Comparison of ENCODE assay signal across 25 cellular contexts in the genomic region with DNA sequence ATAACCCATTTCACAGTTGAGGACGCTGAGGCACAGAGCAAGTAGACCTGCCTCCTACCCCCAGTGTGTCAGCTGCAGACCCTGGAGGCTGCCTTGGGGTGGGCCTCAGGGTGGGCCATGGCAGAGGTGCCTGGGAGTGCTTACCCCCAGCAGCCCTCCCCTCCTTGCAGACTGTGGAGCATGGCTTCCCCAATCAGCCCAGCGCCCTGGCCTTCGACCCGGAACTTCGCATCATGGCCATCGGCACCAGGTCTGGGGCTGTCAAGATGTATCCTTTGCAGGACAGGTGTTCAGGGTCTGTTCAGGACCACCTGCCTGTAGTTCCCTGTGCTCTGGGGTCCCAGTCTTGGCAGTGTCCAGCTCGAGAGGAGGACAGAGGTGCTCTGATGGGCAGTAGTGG. TPM values are rescaled to one million over a fixed set of nuclear protein-coding genes. Genes with fewer than 3 reads are reported as not detected.
A peak's percentile ranks its signal among the peaks of the same experiment; 100 is the strongest.
DNase-seq lines count a peak whose midpoint lies in the region; ATAC-seq, FAIRE-seq and TF ChIP-seq lines count a peak whose summit lies in the region.
"Had no signal": no experiment of that assay in that cellular context is flagged by ENCODE, and none has a peak within 500 bp of the region (broad histone marks: within the 10 kb centered on the region; RNA-seq: fewer than 3 reads in every experiment).

No MANE protein-coding gene starts in this region.

- peaks cover 41% of the 10 kb centered on the region for H3K4me1 ChIP-seq in HepG2 (ENCODE audit: insufficient read depth, low read length)
- no peaks in the 10 kb centered on the region for H3K4me1 ChIP-seq in right lobe of liver
- H3K4me1 ChIP-seq in osteoblast (ENCODE audit: insufficient read depth, low read length): peaks cover 16% of the 10 kb centered on the region
- H3K4me1 ChIP-seq in ascending aorta: peaks cover 3 to 14% of the 10 kb centered on the region in 2 donors

- H3K9ac ChIP-seq in HepG2 (ENCODE audit: insufficient read depth, low read depth, low read length): no peak overlapping the region

- no TSS peak for BruUV-seq in HepG2 (replicated peaks; lab: Mats Ljungman, UMichigan)

- WGBS in HepG2 (ENCODE audit: low lambda C conversion rate): 100% methylated on average over 5 of the region's 7 CpGs
- WGBS in right lobe of liver (ENCODE audit: insufficient coverage, low coverage, low lambda C conversion rate, missing lambda C conversion rate): 60% methylated on average over 1 of the region's 7 CpGs

- H3K9me3 ChIP-seq in HepG2 (ENCODE audit: low read length) (no peaks in the 10 kb centered on the region), right lobe of liver (no peaks in the 10 kb centered on the region), osteoblast (ENCODE audit: low read depth, low read length) (no peaks in the 10 kb centered on the region), ascending aorta (no peaks in the 10 kb centered on the region)
- H3K9me3 ChIP-seq: BE2C had no signal

- ATAC-seq in HepG2: no peak
- no peak for ATAC-seq in right lobe of liver
- ATAC-seq: HCT116 had no signal

- no peak for TF ChIP-seq CTCF in HepG2 (CRISPR knock-in tag; IDR thresholded peaks at IDR 0.05)
- no peak for TF ChIP-seq CTCF in right lobe of liver (IDR thresholded peaks at IDR 0.05)
- TF ChIP-seq CTCF in osteoblast (IDR thresholded peaks at IDR 0.05; ENCODE audit: extremely low read depth, low read depth, low read length): no peak
- no peak for TF ChIP-seq CTCF in ascending aorta (IDR thresholded peaks at IDR 0.05)

- H3K4me2 ChIP-seq in HepG2 (ENCODE audit: low read depth, low read length) (no peak overlapping the region), osteoblast (ENCODE audit: insufficient read depth, low read length) (no peak overlapping the region)
- H3K4me2 ChIP-seq: PC-9 had no signal

- H3K79me2 ChIP-seq in HepG2 (ENCODE audit: insufficient read depth, low read length) (peaks cover 21% of the 10 kb centered on the region), osteoblast (ENCODE audit: insufficient read depth, low read length) (peaks cover 81% of the 10 kb centered on the region)

- in situ Hi-C loops in HepG2 (cut with HindIII; ENCODE audit: extremely low pct_ligation_motif_present, low pct_unique_long_range_greater_than_20kb): no loop called here

- no peak for FAIRE-seq in HepG2 (lab: Jason Lieb, UNC)
- FAIRE-seq: GM12892 had no signal

- TF ChIP-seq RAD21 in HepG2 (CRISPR knock-in tag; IDR thresholded peaks at IDR 0.05): no peak

- no peak for TF ChIP-seq EP300 in HepG2 (IDR thresholded peaks at IDR 0.05; ENCODE audit: low read depth in 2 of 2, low read length in 2 of 2)
- TF ChIP-seq EP300 in HepG2 (CRISPR knock-in tag; IDR thresholded peaks at IDR 0.05; ENCODE audit: borderline replicate concordance): no peak

- TF ChIP-seq POLR2A in HepG2 (IDR thresholded peaks at IDR 0.05; ENCODE audit: insufficient read depth in 1 of 2, low read depth in 2 of 2, low read length in 2 of 2): no peak
- TF ChIP-seq POLR2A in right lobe of liver (IDR thresholded peaks at IDR 0.05): no peak

- POLR2A ChIA-PET in HepG2 (lab: Yijun Ruan, JAX): no interaction called here

- H3K4me3 ChIP-seq in HepG2 (replicated peaks in 1 of 3; ENCODE audit: insufficient read depth in 1 of 3, low read depth in 2 of 3, low read length in 3 of 3) (no peak overlapping the region), right lobe of liver (no peak overlapping the region), osteoblast (ENCODE audit: insufficient read depth, low read length) (no peak overlapping the region), ascending aorta (no peak overlapping the region)
- H3K4me3 ChIP-seq: PC-9 had no signal

- CTCF ChIA-PET in HepG2 (lab: Yijun Ruan, JAX; ENCODE audit: low intra/inter-chr PET ratio, low total read pairs): no interaction called here

- H3K27me3 ChIP-seq in HepG2 (ENCODE audit: control insufficient read depth in 1 of 2, insufficient read depth in 2 of 2, low read length in 2 of 2) (no peaks in the 10 kb centered on the region; a peak in 1 of 5 replicates), right lobe of liver (no peaks in the 10 kb centered on the region), layer of hippocampus (ENCODE audit: control insufficient read depth, insufficient read depth, low read length) (no peaks in the 10 kb centered on the region), osteoblast (ENCODE audit: insufficient read depth, low read length) (no peaks in the 10 kb centered on the region), ascending aorta (no peaks in the 10 kb centered on the region)
- H3K27me3 ChIP-seq: BE2C had no signal

- H3K27ac ChIP-seq in HepG2 (ENCODE audit: extremely low read length, insufficient read depth, low read length): no peak overlapping the region
- H3K27ac ChIP-seq in right lobe of liver: no peak overlapping the region
- H3K27ac ChIP-seq in layer of hippocampus (ENCODE audit: low read depth, low read length): peak overlapping the region; percentile 97
- H3K27ac ChIP-seq in osteoblast (ENCODE audit: low read depth, low read length): no peak overlapping the region
- no peak overlapping the region for H3K27ac ChIP-seq in ascending aorta
- H3K27ac ChIP-seq: PC-9 had no signal

- intact Hi-C loops in HepG2 (cut with micrococcal nuclease; ENCODE audit: unreplicated experiment) (no loop called here), right lobe of liver (cut with DNase I) (no loop called here), ascending aorta (cut with DNase I) (loop anchor here (5.0 kb wide), 1 partner anchor 83 kb away; a partner anchor contains a TSS)

- H3K36me3 ChIP-seq in HepG2 (replicated peaks in 1 of 2; ENCODE audit: control insufficient read depth in 1 of 2, insufficient read depth in 2 of 2, low read length in 2 of 2): peaks cover 6 to 20% of the 10 kb centered on the region in 2 experiments; a peak in 4 of 5 replicates
- no peaks in the 10 kb centered on the region for H3K36me3 ChIP-seq in right lobe of liver
- peaks cover 18% of the 10 kb centered on the region for H3K36me3 ChIP-seq in osteoblast (ENCODE audit: insufficient read depth, low read length)
- H3K36me3 ChIP-seq in ascending aorta: peaks cover 7 to 11% of the 10 kb centered on the region in 2 donors
- H3K36me3 ChIP-seq: BE2C had no signal

- no peak overlapping the region for H2AFZ ChIP-seq in HepG2 (ENCODE audit: low read length)
- H2AFZ ChIP-seq in osteoblast (ENCODE audit: low read length): no peak overlapping the region
- H2AFZ ChIP-seq: PC-9 had no signal

- no peak for DNase-seq in HepG2 (ENCODE audit: low spot score)
- DNase-seq in right lobe of liver: no peak
- DNase-seq in osteoblast (ENCODE audit: insufficient read length, low spot score, missing footprints): peak; percentile 76
- no peak for DNase-seq in NCI-H1417 treated with DMSO at 0.1 percent for 48 hours (lab: John Stamatoyannopoulos, UW)
- no peak for DNase-seq in NCI-H526 (lab: John Stamatoyannopoulos, UW)
- no peak for DNase-seq in ascending aorta (ENCODE audit: low spot score in 2 of 2)
- DNase-seq: 8988T; ACHN; BE2C; Calu3; CD8-positive, alpha-beta memory T cell; DMS79 treated with DMSO at 0.1 percent for 48 hours; GF-D8; KBM-7; MV-4-11; NCI-H1105; NCI-H146; NCI-H1930; NCI-H446; NCI-H82; PC-9; SHP77 had no signal

- H4K20me1 ChIP-seq in HepG2 (ENCODE audit: insufficient read depth, low read length): peaks cover 4% of the 10 kb centered on the region; the same call in 1 of the 2 replicates
- peaks cover 61% of the 10 kb centered on the region for H4K20me1 ChIP-seq in osteoblast (ENCODE audit: insufficient read depth, low read length)

RNA-seq across cellular contexts. Expression of a gene that starts 4.3 kb away (rescaled TPM):
- total RNA-seq in HepG2 (2016; rRNA removed; fragmentation: Illumina TruSeq; extraction: Trizol): 15.3 and 19.7 TPM in 2 replicates
- 2.3 and 2.6 TPM in 2 replicates for total RNA-seq in HepG2 (2016; cell fraction: cytosol; rRNA removed; fragmentation: Illumina TruSeq; extraction: Trizol; ENCODE audit: low read depth)
- total RNA-seq in HepG2 (2016; cell fraction: insoluble cytoplasmic fraction; rRNA removed; fragmentation: Illumina TruSeq; extraction: Trizol): 15.3 and 17.1 TPM in 2 replicates
- total RNA-seq in HepG2 (2016; cell fraction: membrane; rRNA removed; fragmentation: Illumina TruSeq; extraction: Trizol): 8.6 and 9.8 TPM in 2 replicates
- total RNA-seq in HepG2 (2016; cell fraction: nucleus; rRNA removed; fragmentation: Illumina TruSeq; extraction: Trizol): 8.6 and 10.2 TPM in 2 replicates
- 15.0 and 18.8 TPM in 2 replicates for polyA plus RNA-seq in HepG2 (2011; rRNA removed)
- 10.4 and 17.8 TPM in 2 replicates for polyA plus RNA-seq in HepG2 (2011; cell fraction: cytosol; rRNA removed)
- 32.9 and 37.7 TPM in 2 replicates for polyA plus RNA-seq in HepG2 (2011; cell fraction: nucleus; rRNA removed)
- polyA plus RNA-seq in HepG2 (2012): 7.1 and 9.0 TPM in 2 replicates
- 1.6 and 1.8 TPM in 2 replicates for polyA plus RNA-seq in HepG2 (2016; cell fraction: cytosol; fragmentation: Illumina TruSeq; extraction: Trizol; ENCODE audit: low read depth)
- 13.7 and 17.7 TPM in 2 replicates for polyA plus RNA-seq in HepG2 (2016; cell fraction: insoluble cytoplasmic fraction; fragmentation: Illumina TruSeq; extraction: Trizol; ENCODE audit: low read depth)
- 5.4 and 6.6 TPM in 2 replicates for polyA plus RNA-seq in HepG2 (2016; cell fraction: membrane; fragmentation: Illumina TruSeq; extraction: Trizol; ENCODE audit: low read depth)
- polyA plus RNA-seq in HepG2 (2016; cell fraction: nucleus; fragmentation: Illumina TruSeq; extraction: Trizol; ENCODE audit: insufficient read depth, low read depth): 15.0 and 16.9 TPM in 2 replicates
- polyA minus RNA-seq in HepG2 (2011; rRNA and poly(A)+ RNA removed; ENCODE audit: low replicate concordance): 19.0 and 51.1 TPM in 2 replicates
- 11.7 and 14.3 TPM in 2 replicates for polyA minus RNA-seq in HepG2 (2011; cell fraction: cytosol; rRNA and poly(A)+ RNA removed)
- polyA minus RNA-seq in HepG2 (2011; cell fraction: nucleus; rRNA and poly(A)+ RNA removed): 8.6 and 10.4 TPM in 2 replicates
- 1 to 10 TPM; 2.0 to 8.6 (median 2.8) TPM for total RNA-seq in right lobe of liver
- 41.0 and 50.3 TPM in 2 replicates for total RNA-seq in osteoblast
- 25.3 TPM for total RNA-seq in ascending aorta

RNA-seq across cellular contexts. Expression of a gene that starts 28.8 kb away (rescaled TPM):
- total RNA-seq in HepG2 (2016; rRNA removed; fragmentation: Illumina TruSeq; extraction: Trizol) (130 and 135 TPM in 2 replicates), right lobe of liver (100 to 1,000 TPM in 4 of 6 experiments, 10 to 100 TPM in 2; 89.0 to 171 (median 116) TPM), osteoblast (208 and 212 TPM in 2 replicates), ascending aorta (716 TPM)
- 20.5 and 23.1 TPM in 2 replicates for total RNA-seq in HepG2 (2016; cell fraction: cytosol; rRNA removed; fragmentation: Illumina TruSeq; extraction: Trizol; ENCODE audit: low read depth)
- 123 and 124 TPM in 2 replicates for total RNA-seq in HepG2 (2016; cell fraction: insoluble cytoplasmic fraction; rRNA removed; fragmentation: Illumina TruSeq; extraction: Trizol)
- 56.6 and 58.5 TPM in 2 replicates for total RNA-seq in HepG2 (2016; cell fraction: membrane; rRNA removed; fragmentation: Illumina TruSeq; extraction: Trizol)
- total RNA-seq in HepG2 (2016; cell fraction: nucleus; rRNA removed; fragmentation: Illumina TruSeq; extraction: Trizol): 79.3 and 83.0 TPM in 2 replicates
- polyA plus RNA-seq in HepG2 (2011; rRNA removed): 303 and 324 TPM in 2 replicates
- polyA plus RNA-seq in HepG2 (2011; cell fraction: cytosol; rRNA removed): 189 and 265 TPM in 2 replicates
- polyA plus RNA-seq in HepG2 (2011; cell fraction: nucleus; rRNA removed): 685 and 845 TPM in 2 replicates
- 108 and 130 TPM in 2 replicates for polyA plus RNA-seq in HepG2 (2012)
- polyA plus RNA-seq in HepG2 (2016; cell fraction: cytosol; fragmentation: Illumina TruSeq; extraction: Trizol; ENCODE audit: low read depth): 15.6 and 17.4 TPM in 2 replicates
- polyA plus RNA-seq in HepG2 (2016; cell fraction: insoluble cytoplasmic fraction; fragmentation: Illumina TruSeq; extraction: Trizol; ENCODE audit: low read depth): 140 and 172 TPM in 2 replicates
- 37.0 and 39.8 TPM in 2 replicates for polyA plus RNA-seq in HepG2 (2016; cell fraction: membrane; fragmentation: Illumina TruSeq; extraction: Trizol; ENCODE audit: low read depth)
- 198 and 202 TPM in 2 replicates for polyA plus RNA-seq in HepG2 (2016; cell fraction: nucleus; fragmentation: Illumina TruSeq; extraction: Trizol; ENCODE audit: insufficient read depth, low read depth)
- polyA minus RNA-seq in HepG2 (2011; rRNA and poly(A)+ RNA removed; ENCODE audit: low replicate concordance): 413 and 442 TPM in 2 replicates
- 159 and 175 TPM in 2 replicates for polyA minus RNA-seq in HepG2 (2011; cell fraction: cytosol; rRNA and poly(A)+ RNA removed)
- 95.7 and 108 TPM in 2 replicates for polyA minus RNA-seq in HepG2 (2011; cell fraction: nucleus; rRNA and poly(A)+ RNA removed)

RNA-seq across cellular contexts. Expression of a gene that starts 30.7 kb away (rescaled TPM):
- total RNA-seq in HepG2 (2016; rRNA removed; fragmentation: Illumina TruSeq; extraction: Trizol): 8.0 and 8.2 TPM in 2 replicates
- total RNA-seq in HepG2 (2016; cell fraction: cytosol; rRNA removed; fragmentation: Illumina TruSeq; extraction: Trizol; ENCODE audit: low read depth): 1.4 and 1.9 TPM in 2 replicates
- 6.8 and 9.6 TPM in 2 replicates for total RNA-seq in HepG2 (2016; cell fraction: insoluble cytoplasmic fraction; rRNA removed; fragmentation: Illumina TruSeq; extraction: Trizol)
- total RNA-seq in HepG2 (2016; cell fraction: membrane; rRNA removed; fragmentation: Illumina TruSeq; extraction: Trizol): 2.5 and 2.9 TPM in 2 replicates
- total RNA-seq in HepG2 (2016; cell fraction: nucleus; rRNA removed; fragmentation: Illumina TruSeq; extraction: Trizol): 11.8 and 12.5 TPM in 2 replicates
- 6.0 and 9.5 TPM in 2 replicates for polyA plus RNA-seq in HepG2 (2011; rRNA removed)
- polyA plus RNA-seq in HepG2 (2011; cell fraction: cytosol; rRNA removed): 10.8 and 16.3 TPM in 2 replicates
- 40.2 and 48.1 TPM in 2 replicates for polyA plus RNA-seq in HepG2 (2011; cell fraction: nucleus; rRNA removed)
- polyA plus RNA-seq in HepG2 (2012): 4.3 and 5.9 TPM in 2 replicates
- 0.40 and 0.46 TPM in 2 replicates for polyA plus RNA-seq in HepG2 (2016; cell fraction: cytosol; fragmentation: Illumina TruSeq; extraction: Trizol; ENCODE audit: low read depth)
- 3.5 and 3.7 TPM in 2 replicates for polyA plus RNA-seq in HepG2 (2016; cell fraction: insoluble cytoplasmic fraction; fragmentation: Illumina TruSeq; extraction: Trizol; ENCODE audit: low read depth)
- polyA plus RNA-seq in HepG2 (2016; cell fraction: membrane; fragmentation: Illumina TruSeq; extraction: Trizol; ENCODE audit: low read depth): 1.1 and 1.2 TPM in 2 replicates
- polyA plus RNA-seq in HepG2 (2016; cell fraction: nucleus; fragmentation: Illumina TruSeq; extraction: Trizol; ENCODE audit: insufficient read depth, low read depth): 8.4 and 11.9 TPM in 2 replicates
- 12.7 and 29.1 TPM in 2 replicates for polyA minus RNA-seq in HepG2 (2011; rRNA and poly(A)+ RNA removed; ENCODE audit: low replicate concordance)
- 7.4 and 9.1 TPM in 2 replicates for polyA minus RNA-seq in HepG2 (2011; cell fraction: cytosol; rRNA and poly(A)+ RNA removed)
- 18.0 and 20.5 TPM in 2 replicates for polyA minus RNA-seq in HepG2 (2011; cell fraction: nucleus; rRNA and poly(A)+ RNA removed)
- 10 to 100 TPM in 1 of 6 experiments, 1 to 10 TPM in 5; 5.9 to 10.6 (median 7.1) TPM for total RNA-seq in right lobe of liver
- total RNA-seq in osteoblast: 14.5 and 16.5 TPM in 2 replicates
- 18.5 TPM for total RNA-seq in ascending aorta

RNA-seq across cellular contexts. Expression of a gene that starts 46.1 kb away (rescaled TPM):
- 68.9 and 77.9 TPM in 2 replicates for total RNA-seq in HepG2 (2016; rRNA removed; fragmentation: Illumina TruSeq; extraction: Trizol)
- 33.0 and 40.4 TPM in 2 replicates for total RNA-seq in HepG2 (2016; cell fraction: cytosol; rRNA removed; fragmentation: Illumina TruSeq; extraction: Trizol; ENCODE audit: low read depth)
- total RNA-seq in HepG2 (2016; cell fraction: insoluble cytoplasmic fraction; rRNA removed; fragmentation: Illumina TruSeq; extraction: Trizol): 67.3 and 68.1 TPM in 2 replicates
- total RNA-seq in HepG2 (2016; cell fraction: membrane; rRNA removed; fragmentation: Illumina TruSeq; extraction: Trizol): 116 and 133 TPM in 2 replicates
- total RNA-seq in HepG2 (2016; cell fraction: nucleus; rRNA removed; fragmentation: Illumina TruSeq; extraction: Trizol): 33.2 and 35.5 TPM in 2 replicates
- 76.9 and 81.4 TPM in 2 replicates for polyA plus RNA-seq in HepG2 (2011; rRNA removed)
- 86.0 TPM in 2 replicates for polyA plus RNA-seq in HepG2 (2011; cell fraction: cytosol; rRNA removed)
- polyA plus RNA-seq in HepG2 (2011; cell fraction: nucleus; rRNA removed): 33.7 and 38.7 TPM in 2 replicates
- 40.0 and 40.1 TPM in 2 replicates for polyA plus RNA-seq in HepG2 (2012)
- 28.2 and 39.0 TPM in 2 replicates for polyA plus RNA-seq in HepG2 (2016; cell fraction: cytosol; fragmentation: Illumina TruSeq; extraction: Trizol; ENCODE audit: low read depth)
- polyA plus RNA-seq in HepG2 (2016; cell fraction: insoluble cytoplasmic fraction; fragmentation: Illumina TruSeq; extraction: Trizol; ENCODE audit: low read depth): 72.9 and 78.4 TPM in 2 replicates
- 87.0 and 103 TPM in 2 replicates for polyA plus RNA-seq in HepG2 (2016; cell fraction: membrane; fragmentation: Illumina TruSeq; extraction: Trizol; ENCODE audit: low read depth)
- polyA plus RNA-seq in HepG2 (2016; cell fraction: nucleus; fragmentation: Illumina TruSeq; extraction: Trizol; ENCODE audit: insufficient read depth, low read depth): 49.9 and 55.5 TPM in 2 replicates
- polyA minus RNA-seq in HepG2 (2011; rRNA and poly(A)+ RNA removed; ENCODE audit: low replicate concordance): 171 and 230 TPM in 2 replicates
- 93.0 and 100 TPM in 2 replicates for polyA minus RNA-seq in HepG2 (2011; cell fraction: cytosol; rRNA and poly(A)+ RNA removed)
- polyA minus RNA-seq in HepG2 (2011; cell fraction: nucleus; rRNA and poly(A)+ RNA removed): 24.7 and 35.2 TPM in 2 replicates
- 10 to 100 TPM; 57.5 to 71.8 (median 66.1) TPM for total RNA-seq in right lobe of liver
- 103 and 125 TPM in 2 replicates for total RNA-seq in osteoblast
- total RNA-seq in ascending aorta: 73.4 TPM
